ENCODE assay signal across 10 cellular contexts in genomic region chr2:54613794-54614257, GRCh38.
A peak's percentile ranks its signal among the peaks of the same experiment; 100 is the strongest.
DNase-seq lines count a peak whose midpoint lies in the region; ATAC-seq and TF ChIP-seq lines count a peak whose summit lies in the region.
"Had no signal": no experiment of that assay in that cellular context is flagged by ENCODE, and none has a peak within 500 bp of the region (broad histone marks: within the 10 kb centered on the region; RNA-seq: fewer than 3 reads in every experiment).

No MANE protein-coding gene starts in this region.

- no peak overlapping the region for H3K4me3 Mint-ChIP-seq in brain

- peak overlapping the region in 4 of 5 experiments; percentile 35 to 82 (median 58) for H3K27ac Mint-ChIP-seq in brain

- peak; percentile 69 for ATAC-seq in HG03108 (IDR thresholded peaks at IDR 0.05; ENCODE audit: unreplicated experiment)
- no peak for ATAC-seq in HG03025 (IDR thresholded peaks at IDR 0.05; ENCODE audit: low FRiP score, unreplicated experiment)
- no peak for ATAC-seq in HG02623 (IDR thresholded peaks at IDR 0.05; ENCODE audit: unreplicated experiment)
- ATAC-seq in HG03039 (IDR thresholded peaks at IDR 0.05; ENCODE audit: unreplicated experiment): no peak

- DNase-seq in lung microvascular endothelial cell (ENCODE audit: low read depth in 2 of 2): peak; percentile 79 to 92
- no peak for DNase-seq in stimulated activated CD4-positive, alpha-beta T cell treated with anti-CD3 and anti-CD28 coated beads, Interleukin-4, amount 100 ng/mL, for 1 hour
- DNase-seq: GF-D8, NCI-H2227 treated with DMSO at 0.1 percent for 48 hours had no signal

- H3K36me3 Mint-ChIP-seq in brain: peaks cover 66% of the 10 kb centered on the region

- no peaks in the 10 kb centered on the region for H3K27me3 Mint-ChIP-seq in brain

- peak overlapping the region; percentile 47 for H3K27ac ChIP-seq in C4-2B

- TF ChIP-seq CTCF in C4-2B (conservative IDR thresholded peaks at IDR 0.05) (no peak), brain (conservative IDR thresholded peaks at IDR 0.05) (no peak)

- H3K4me1 Mint-ChIP-seq in brain: peaks cover 56% of the 10 kb centered on the region

- no peaks in the 10 kb centered on the region for H3K9me3 Mint-ChIP-seq in brain
